Comparison of ENCODE assay signal across 8 cellular contexts in genomic region chr6:38702471-38703397, GRCh38. TPM values are rescaled to one million over a fixed set of nuclear protein-coding genes. Genes with fewer than 3 reads are reported as not detected.
DNase-seq lines count a peak whose midpoint lies in the region; ATAC-seq, FAIRE-seq and TF ChIP-seq lines count a peak whose summit lies in the region.

GLO1 (minus strand) TSS chr6:38703145; CDS start chr6:38703054, 91 bp downstream.

- peaks cover 46% of the 10 kb centered on the region for H3K79me2 ChIP-seq in astrocyte (ENCODE audit: insufficient read depth, low read length)

- H3K4me3 Mint-ChIP-seq in astrocyte (ENCODE audit: unreplicated experiment): peak within 1 kb of the TSS; percentile 96

- peaks cover 9% of the 10 kb centered on the region for H3K9me3 Mint-ChIP-seq in astrocyte (ENCODE audit: unreplicated experiment)

- peak; percentile 75 for FAIRE-seq in astrocyte (lab: Jason Lieb, UNC)

- ATAC-seq in GM18505 (IDR thresholded peaks at IDR 0.05; ENCODE audit: unreplicated experiment): peak; percentile 99
- peak; percentile 99 for ATAC-seq in HG02973 (IDR thresholded peaks at IDR 0.05; ENCODE audit: unreplicated experiment)
- ATAC-seq in right cardiac atrium: peak; percentile 100

- H3K27me3 Mint-ChIP-seq in astrocyte (ENCODE audit: low read depth, unreplicated experiment): peaks cover 2% of the 10 kb centered on the region

- intact Hi-C loops in right cardiac atrium (cut with DNase I) (no loop called here), uterus (cut with DNase I; ENCODE audit: low total_unique reads) (no loop called here)

- 2% methylated on average over 56 of the region's 56 CpGs for WGBS in right cardiac atrium

- H4K20me1 ChIP-seq in astrocyte (ENCODE audit: insufficient read depth, low read length): peaks cover 17% of the 10 kb centered on the region

- H3K36me3 ChIP-seq in astrocyte (ENCODE audit: insufficient read depth, low read length) (no peaks in the 10 kb centered on the region), uterus (no peaks in the 10 kb centered on the region)

- peak within 1 kb of the TSS; percentile 93 for H3K9ac ChIP-seq in astrocyte (ENCODE audit: low read length)

- H2AFZ ChIP-seq in astrocyte (ENCODE audit: low read depth, low read length): peak within 1 kb of the TSS; percentile 65

- peaks cover 3% of the 10 kb centered on the region for H3K9me3 ChIP-seq in astrocyte (ENCODE audit: insufficient read depth, low read depth, low read length)
- no peaks in the 10 kb centered on the region for H3K9me3 ChIP-seq in right cardiac atrium (ENCODE audit: control insufficient read depth, low read length)
- H3K9me3 ChIP-seq in uterus: no peaks in the 10 kb centered on the region

- H3K27ac ChIP-seq in astrocyte (ENCODE audit: low read depth, low read length): peak within 1 kb of the TSS; percentile 86
- peak within 1 kb of the TSS; percentile 94 for H3K27ac ChIP-seq in right cardiac atrium (ENCODE audit: low read length)
- peak within 1 kb of the TSS; percentile 95 to 97 for H3K27ac ChIP-seq in uterus

- TF ChIP-seq CTCF in astrocyte (IDR thresholded peaks at IDR 0.05; ENCODE audit: insufficient read depth, low read depth, low read length) (no peak), uterus (IDR thresholded peaks at IDR 0.05) (peak in 1 of 4 experiments; percentile 10)

- DNase-seq in NCI-H2029 (lab: John Stamatoyannopoulos, UW) (peak; percentile 94), T-helper 22 cell (ENCODE audit: low read depth) (peak; percentile 93), astrocyte (ENCODE audit: low read depth) (peak; percentile 98), right cardiac atrium (peak; percentile 98 to 99 (median 98)), pulmonary artery endothelial cell (ENCODE audit: low read depth, low spot score) (peak; percentile 96), uterus (peak; percentile 96 to 98)

- peak within 1 kb of the TSS; percentile 78 for H3K27ac Mint-ChIP-seq in astrocyte (ENCODE audit: unreplicated experiment)

- no peaks in the 10 kb centered on the region for H3K4me1 Mint-ChIP-seq in astrocyte (ENCODE audit: low read depth, unreplicated experiment)

- no peaks in the 10 kb centered on the region for H3K27me3 ChIP-seq in astrocyte (ENCODE audit: insufficient read depth, low read length)
- H3K27me3 ChIP-seq in right cardiac atrium (ENCODE audit: control insufficient read depth, insufficient read depth): no peaks in the 10 kb centered on the region
- no peaks in the 10 kb centered on the region for H3K27me3 ChIP-seq in uterus

- TF ChIP-seq POLR2A in GM18505 (IDR thresholded peaks at IDR 0.05; ENCODE audit: borderline replicate concordance, extremely low read depth, insufficient read depth, insufficient read length) (peak; percentile 91), uterus (IDR thresholded peaks at IDR 0.05) (peak; percentile 95 to 96)

- H3K4me3 ChIP-seq in astrocyte (ENCODE audit: insufficient read depth, low read depth, low read length) (peak within 1 kb of the TSS; percentile 77), right cardiac atrium (ENCODE audit: low read length) (peak within 1 kb of the TSS; percentile 75), uterus (peak within 1 kb of the TSS; percentile 63 to 91)

- peaks cover 13% of the 10 kb centered on the region for H3K36me3 Mint-ChIP-seq in astrocyte (ENCODE audit: low read depth, unreplicated experiment)

- peaks cover 5% of the 10 kb centered on the region for H3K4me1 ChIP-seq in astrocyte (ENCODE audit: insufficient read depth, low read length)
- H3K4me1 ChIP-seq in right cardiac atrium (ENCODE audit: control insufficient read depth, insufficient read depth, low read length): no peaks in the 10 kb centered on the region
- no peaks in the 10 kb centered on the region for H3K4me1 ChIP-seq in uterus

- H3K4me2 ChIP-seq in astrocyte (ENCODE audit: low read length): peak within 1 kb of the TSS; percentile 82

RNA-seq across cellular contexts. Expression of gene GLO1, which starts in this region (rescaled TPM):
- 154 and 172 TPM in 2 replicates for total RNA-seq in astrocyte
- 10 to 100 TPM; 87.0 to 96.0 (median 88.0) TPM for total RNA-seq in right cardiac atrium
- 109 TPM for polyA plus RNA-seq in right cardiac atrium
- total RNA-seq in pulmonary artery endothelial cell: 151 and 188 TPM in 2 replicates
- total RNA-seq in uterus: 100 to 1,000 TPM in 2 of 4 donors, 10 to 100 TPM in 2; 65.3 to 166 (median 99.1) TPM

Comparison
In these comparisons a context has a peak if more than half of its experiments do, and no peak if none do; other contexts are left out.
1. Peak in every context shown above with its lines: DNase-seq, ATAC-seq, H3K4me3 ChIP-seq and H3K27ac ChIP-seq.